ENCODE assay signal across 1 cellular context in genomic region chr3:98991393-98991792, GRCh38.
TF ChIP-seq lines count a peak whose summit lies in the region.

No MANE protein-coding gene starts in this region.

TF ChIP-seq in SK-N-SH treated with all-trans-retinoic acid at 6 μM for 48 hours, 23 proteins besides CTCF, POLR2A, EP300 and RAD21 (continued from another document):
- TF ChIP-seq POU6F1 (CRISPR knock-in tag; IDR thresholded peaks at IDR 0.05; ENCODE audit: borderline replicate concordance, low read depth): no peak
